ENCODE assay signal across 8 cellular contexts in the genomic region with DNA sequence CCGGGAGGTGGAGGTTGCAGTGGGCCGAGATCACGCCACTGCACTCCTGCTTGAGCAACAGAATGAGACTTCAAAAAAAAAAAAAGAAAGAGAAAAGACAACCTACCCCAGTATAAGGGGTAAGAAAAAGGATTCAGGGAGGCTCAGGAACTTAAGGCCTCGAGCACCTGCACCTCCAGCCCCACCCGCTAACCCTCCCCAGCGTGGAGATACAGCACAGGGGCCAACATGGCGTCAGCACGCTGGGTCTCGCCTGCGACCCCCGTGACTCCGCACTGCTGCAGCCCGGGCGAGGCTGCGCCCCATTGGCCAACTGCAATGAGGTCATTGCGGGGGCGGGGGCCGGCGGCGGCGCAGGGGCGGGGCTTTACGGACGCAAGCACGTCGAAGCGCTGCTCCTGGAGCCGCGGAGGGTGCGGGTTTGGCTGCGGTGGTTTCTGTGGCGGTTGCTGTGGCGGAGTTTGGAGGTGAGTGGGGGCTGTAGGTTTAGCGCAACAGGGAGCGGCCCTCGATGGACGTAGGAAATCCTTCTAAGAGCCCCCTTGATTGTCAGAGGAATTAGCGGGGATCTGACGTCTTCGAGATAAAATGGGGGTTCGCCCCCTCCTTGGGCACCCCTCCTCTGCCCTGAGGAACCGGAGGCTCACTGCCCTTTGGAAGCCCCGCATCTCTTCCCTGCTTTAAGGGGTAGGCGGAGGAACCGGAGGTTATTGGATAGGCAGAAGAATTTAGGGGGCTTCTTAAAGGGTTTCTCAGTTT. TPM values are rescaled to one million over a fixed set of nuclear protein-coding genes. Genes with fewer than 3 reads are reported as not detected.
DNase-seq lines count a peak whose midpoint lies in the region; ATAC-seq and TF ChIP-seq lines count a peak whose summit lies in the region.

A gene (plus strand): TSS at position 382 of the 759 bp plus-strand sequence. CDS start 2,017 bp downstream, outside the sequence.

- H3K27ac ChIP-seq in RWPE1 = peak within 1 kb of the TSS; percentile 91

- peak; percentile 63 for ATAC-seq in GM21528 (IDR thresholded peaks at IDR 0.05; ENCODE audit: low FRiP score, unreplicated experiment)
- peak; percentile 77 to 88 (median 80) for ATAC-seq in natural killer cell

- CTCF ChIA-PET in RWPE1 (lab: Yijun Ruan, JAX) = interaction anchor here (0.6 kb wide), 3 partner anchors 55 to 278 kb away, joined by 3 to 6 read pairs (median 3); no protein-coding TSS in a partner anchor

- no peak for TF ChIP-seq CTCF in RWPE1 (conservative IDR thresholded peaks at IDR 0.05; ENCODE audit: low read depth)
- no peak for TF ChIP-seq CTCF in fibroblast of pulmonary artery (IDR thresholded peaks at IDR 0.05; ENCODE audit: low read length, missing control alignments)
- TF ChIP-seq CTCF in natural killer cell (IDR thresholded peaks at IDR 0.05) = no peak

- H3K4me1 Mint-ChIP-seq in natural killer cell = peaks cover 43 to 45% of the 10 kb centered on the region in 2 donors

- intact Hi-C loops in natural killer cell (cut with micrococcal nuclease) = loop anchor here (5.0 kb wide), 1 partner anchor 71 kb away; a partner anchor contains a TSS

- no peaks in the 10 kb centered on the region for H3K36me3 Mint-ChIP-seq in natural killer cell

- peaks cover 30 to 31% of the 10 kb centered on the region in 2 donors for H3K27me3 Mint-ChIP-seq in natural killer cell (ENCODE audit: low read depth in 2 of 2)

- H3K4me3 ChIP-seq in fibroblast of pulmonary artery (replicated peaks; ENCODE audit: low read depth, low read length) = peak within 1 kb of the TSS; percentile 85

- in situ Hi-C loops in Caki2 (cut with HindIII; ENCODE audit: low pct_unique_long_range_greater_than_20kb, low sequenced_read_pairs) = no loop called here

- DNase-seq in Caki2 (ENCODE audit: low read depth) (peak; percentile 79), KG1 (lab: John Stamatoyannopoulos, UW) (peak; percentile 39), RWPE1 (ENCODE audit: low spot score) (peak; percentile 90), fibroblast of pulmonary artery (ENCODE audit: low read depth) (peak; percentile 85), natural killer cell (peak; percentile 63)
- DNase-seq in activated T-helper 9 cell treated with anti-CD3 and anti-CD28 coated beads, Interleukin-2, amount 50 U/mL, for 16 hours (ENCODE audit: low read depth) = peak; percentile 84
- peak; percentile 72 to 88 (median 80) for DNase-seq in stimulated activated naive CD4-positive, alpha-beta T cell (lab: John Stamatoyannopoulos, UW)

- POLR2A ChIA-PET in RWPE1 (lab: Yijun Ruan, JAX; ENCODE audit: low non-redundant PET) = interaction anchor here (0.5 kb wide), 1 partner anchor 35 kb away, joined by 3 read pairs; no protein-coding TSS in a partner anchor

- H3K4me3 Mint-ChIP-seq in natural killer cell = peak within 1 kb of the TSS; percentile 84

- no peaks in the 10 kb centered on the region for H3K9me3 Mint-ChIP-seq in natural killer cell

- H3K27ac Mint-ChIP-seq in natural killer cell = peak within 1 kb of the TSS; percentile 22 to 72

RNA-seq across cellular contexts. Expression of the gene that starts here (rescaled TPM):
- total RNA-seq in Caki2 (2014; rRNA removed; shearing (Covaris generic); ENCODE audit: low replicate concordance) = 42.0 and 49.6 TPM in 2 replicates
- 10 to 100 TPM in 1 of 3 donors, 1 to 10 TPM in 2; 4.8 to 33.5 (median 7.5) TPM for total RNA-seq in natural killer cell

Comparison
In these comparisons a context has a peak if more than half of its experiments do, and no peak if none do; other contexts are left out.
1. Peak in every context shown above with its lines: DNase-seq, ATAC-seq, H3K4me3 ChIP-seq and H3K27ac ChIP-seq.
2. DNase-seq: peak in every context shown above with its lines; median percentile 90 in RWPE1; 85 in fibroblast of pulmonary artery; 84 in activated T-helper 9 cell treated with anti-CD3 and anti-CD28 coated beads, Interleukin-2, amount 50 U/mL, for 16 hours; 80 in stimulated activated naive CD4-positive, alpha-beta T cell; 79 in Caki2; 63 in natural killer cell; 39 in KG1.